ENCODE assay signal across 12 cellular contexts in the genomic region with DNA sequence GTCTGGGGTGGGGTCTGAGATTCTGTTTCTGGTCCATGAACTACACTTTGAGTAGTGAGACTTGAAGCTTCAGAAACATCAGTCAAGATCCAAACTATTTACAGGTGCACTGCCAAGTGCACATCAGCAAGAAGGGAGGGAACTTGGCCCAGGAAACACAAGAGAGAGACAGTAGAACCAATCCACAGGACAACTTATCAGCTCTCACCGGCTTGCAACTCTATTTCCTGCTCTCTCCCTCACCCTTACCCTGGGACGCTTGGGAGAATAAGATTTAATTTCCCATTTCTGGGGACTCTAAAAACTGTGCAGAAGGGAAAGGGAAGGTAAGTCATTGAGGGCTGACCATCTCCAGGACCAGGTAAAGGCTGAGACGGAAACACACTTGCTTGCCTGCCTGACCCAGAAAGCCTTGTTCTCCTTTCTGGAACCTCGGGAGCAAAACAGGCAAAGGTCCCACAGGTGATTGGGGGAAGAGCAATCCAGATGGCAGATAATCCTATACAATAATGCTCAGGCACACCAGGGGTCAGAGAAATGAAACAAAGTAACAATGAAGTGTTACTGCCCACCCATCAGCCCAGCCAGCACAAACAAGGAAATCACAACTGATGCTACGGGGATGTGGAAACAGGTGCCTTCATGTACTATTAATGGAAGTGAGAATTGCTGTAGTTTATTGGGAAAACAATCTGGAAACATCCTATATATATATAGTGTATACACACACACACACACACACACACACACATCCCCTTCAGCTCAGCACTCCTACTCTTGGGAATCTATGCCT.
"Had no signal": no experiment of that assay in that cellular context is flagged by ENCODE, and none has a peak within 500 bp of the region (broad histone marks: within the 10 kb centered on the region; RNA-seq: fewer than 3 reads in every experiment).

No MANE protein-coding gene starts in this region.

- H3K4me3 ChIP-seq: breast epithelium, heart right ventricle, skin epidermis, tibial artery had no signal

- DNase-seq: activated CD4-positive, alpha-beta T cell treated with anti-CD3 and anti-CD28 coated beads, Interleukin-2, amount 50 U/mL, for 48 hours; activated gamma-delta T cell treated with Interleukin-2 at 50 U/mL for 16 hours; activated naive CD8-positive, alpha-beta T cell treated with anti-CD3 and anti-CD28 coated beads, Interleukin-2, amount 10 ng/mL, durations not matched to agents 7 days and 5 days; activated T-cell treated with anti-CD3 and anti-CD28 coated beads, Interleukin-2, amount 50 U/mL, for 48 hours; anterior cingulate cortex; heart right ventricle; left ventricle myocardium superior; tibial artery had no signal

- ATAC-seq: activated CD4-positive, CD25-positive, alpha-beta regulatory T cell treated with anti-CD3 and anti-CD28 coated beads, Interleukin-2, amount 50 U/mL, for 24 hours; heart right ventricle; left ventricle myocardium superior had no signal

- H3K4me1 ChIP-seq: breast epithelium, tibial artery had no signal

- H3K27ac Mint-ChIP-seq: activated naive CD8-positive, alpha-beta T cell treated with anti-CD3 and anti-CD28 coated beads, Interleukin-2, amount 10 ng/mL, durations not matched to agents 7 days and 5 days had no signal

- H3K4me3 Mint-ChIP-seq: activated naive CD8-positive, alpha-beta T cell treated with anti-CD3 and anti-CD28 coated beads, Interleukin-2, amount 10 ng/mL, durations not matched to agents 7 days and 5 days had no signal

- H3K27me3 Mint-ChIP-seq: activated naive CD8-positive, alpha-beta T cell treated with anti-CD3 and anti-CD28 coated beads, Interleukin-2, amount 10 ng/mL, durations not matched to agents 7 days and 5 days had no signal

- H3K27me3 ChIP-seq: breast epithelium, heart right ventricle, neutrophil, tibial artery had no signal

- H3K27ac ChIP-seq: breast epithelium, neutrophil, tibial artery had no signal

- H3K9me3 Mint-ChIP-seq: activated naive CD8-positive, alpha-beta T cell treated with anti-CD3 and anti-CD28 coated beads, Interleukin-2, amount 10 ng/mL, durations not matched to agents 7 days and 5 days had no signal

- H3K36me3 Mint-ChIP-seq: activated naive CD8-positive, alpha-beta T cell treated with anti-CD3 and anti-CD28 coated beads, Interleukin-2, amount 10 ng/mL, durations not matched to agents 7 days and 5 days had no signal

- H3K9me3 ChIP-seq: breast epithelium, heart right ventricle, neutrophil, tibial artery had no signal

- H3K36me3 ChIP-seq: breast epithelium, heart right ventricle, neutrophil, tibial artery had no signal
